Comparison of ENCODE assay signal across 8 cellular contexts in genomic region chr13:40770934-40771618, GRCh38. TPM values are rescaled to one million over a fixed set of nuclear protein-coding genes. Genes with fewer than 3 reads are reported as not detected.
DNase-seq lines count a peak whose midpoint lies in the region; ATAC-seq and TF ChIP-seq lines count a peak whose summit lies in the region.

MRPS31 (minus strand) TSS chr13:40771190; CDS start chr13:40771136, 54 bp downstream.

- peak within 1 kb of the TSS; percentile 44; the same call in 1 of the 2 replicates for H3K27ac ChIP-seq in KMS-11
- peak within 1 kb of the TSS; percentile 79 to 88 (median 86) for H3K27ac ChIP-seq in Peyer's patch
- H3K27ac ChIP-seq in esophagus muscularis mucosa (replicated peaks in 1 of 4): peak within 1 kb of the TSS; percentile 78 to 89 (median 82)

- H3K36me3 ChIP-seq in KMS-11 (ENCODE audit: insufficient read depth) (no peaks in the 10 kb centered on the region), Peyer's patch (peaks cover 0 to 7% (median 0%) of the 10 kb centered on the region in 3 donors), esophagus muscularis mucosa (peaks cover 0 to 7% (median 3%) of the 10 kb centered on the region in 4 donors)

- peak; percentile 96 for ATAC-seq in GM21737 (IDR thresholded peaks at IDR 0.05; ENCODE audit: unreplicated experiment)

- no peak for TF ChIP-seq CTCF in KMS-11 (conservative IDR thresholded peaks at IDR 0.05; ENCODE audit: low read depth, low read length)
- TF ChIP-seq CTCF in Peyer's patch (IDR thresholded peaks at IDR 0.05): peak in 1 of 6 experiments; percentile 7
- TF ChIP-seq CTCF in esophagus muscularis mucosa (IDR thresholded peaks at IDR 0.05): no peak

- no peaks in the 10 kb centered on the region for H4K20me1 ChIP-seq in KMS-11 (ENCODE audit: insufficient read depth)

- DNase-seq in DMS53 treated with DMSO at 0.1 percent for 48 hours (lab: John Stamatoyannopoulos, UW; ENCODE audit: unreplicated experiment) (peak; percentile 87), Peyer's patch (peak; percentile 95 to 98 (median 97)), esophagus muscularis mucosa (ENCODE audit: extremely low spot score) (peak; percentile 99), myocyte (ENCODE audit: low read depth) (peak; percentile 96)
- DNase-seq in activated T-cell treated with anti-CD3 and anti-CD28 coated beads, Interleukin-2, amount 50 U/mL, for 48 hours: peak; percentile 98
- peak; percentile 90 to 92 for DNase-seq in stimulated activated CD8-positive, alpha-beta memory T cell treated with anti-CD3 and anti-CD28 coated beads, Interleukin-7, amount 100 ng/mL, for 48 hours (ENCODE audit: extremely low read depth in 1 of 2, low read depth in 1 of 2)

- H3K79me2 ChIP-seq in KMS-11 (ENCODE audit: insufficient read depth, low read depth): no peaks in the 10 kb centered on the region

- 0% methylated on average over 29 of the region's 52 CpGs for WGBS in esophagus muscularis mucosa

- no peaks in the 10 kb centered on the region for H3K9me3 ChIP-seq in Peyer's patch
- no peaks in the 10 kb centered on the region for H3K9me3 ChIP-seq in esophagus muscularis mucosa

- no peak for TF ChIP-seq EP300 in esophagus muscularis mucosa (IDR thresholded peaks at IDR 0.05)

- H3K4me3 ChIP-seq in KMS-11 (IDR thresholded peaks at IDR 0.05; ENCODE audit: insufficient read depth, low read depth, low read length) (no peak within 1 kb of the TSS), Peyer's patch (peak within 1 kb of the TSS; percentile 61 to 87 (median 80)), esophagus muscularis mucosa (peak within 1 kb of the TSS; percentile 68 to 81 (median 74))

- intact Hi-C loops in esophagus muscularis mucosa (cut with DNase I): loop anchor here (10.0 kb wide), 1 partner anchor 294 kb away; the partner anchor contains the start of gene WBP4

- TF ChIP-seq POLR2A in Peyer's patch (IDR thresholded peaks at IDR 0.05) (peak; percentile 51 to 72), esophagus muscularis mucosa (IDR thresholded peaks at IDR 0.05; ENCODE audit: low read depth) (no peak)

- H3K4me1 ChIP-seq in KMS-11 (ENCODE audit: low read depth, poor library complexity, severe bottlenecking) (peaks cover 7% of the 10 kb centered on the region), Peyer's patch (peaks cover 0 to 21% (median 2%) of the 10 kb centered on the region in 4 donors), esophagus muscularis mucosa (peaks cover 0 to 23% (median 17%) of the 10 kb centered on the region in 4 donors)

- H3K4me2 ChIP-seq in KMS-11: peak within 1 kb of the TSS; percentile 66

- H3K9ac ChIP-seq in KMS-11: peak within 1 kb of the TSS; percentile 47; the same call in 1 of the 2 replicates

- H3K27me3 ChIP-seq in KMS-11 (ENCODE audit: insufficient read depth, low read depth): no peaks in the 10 kb centered on the region
- H3K27me3 ChIP-seq in Peyer's patch: no peaks in the 10 kb centered on the region
- no peaks in the 10 kb centered on the region for H3K27me3 ChIP-seq in esophagus muscularis mucosa

- H2AFZ ChIP-seq in KMS-11 (ENCODE audit: low read depth): peak within 1 kb of the TSS; percentile 86

RNA-seq across cellular contexts. Expression of gene MRPS31, which starts in this region (rescaled TPM):
- total RNA-seq in Peyer's patch: 10 to 100 TPM; 12.4 to 26.8 (median 18.9) TPM
- total RNA-seq in esophagus muscularis mucosa: 10 to 100 TPM in 3 of 4 donors, 1 to 10 TPM in 1; 9.9 to 14.6 (median 13.8) TPM
- total RNA-seq in myocyte: 22.1 and 23.4 TPM in 2 replicates
- 9.4 TPM for polyA plus RNA-seq in myocyte (2012)
